16 cellular contexts compared by ENCODE assay signal in the genomic region with DNA sequence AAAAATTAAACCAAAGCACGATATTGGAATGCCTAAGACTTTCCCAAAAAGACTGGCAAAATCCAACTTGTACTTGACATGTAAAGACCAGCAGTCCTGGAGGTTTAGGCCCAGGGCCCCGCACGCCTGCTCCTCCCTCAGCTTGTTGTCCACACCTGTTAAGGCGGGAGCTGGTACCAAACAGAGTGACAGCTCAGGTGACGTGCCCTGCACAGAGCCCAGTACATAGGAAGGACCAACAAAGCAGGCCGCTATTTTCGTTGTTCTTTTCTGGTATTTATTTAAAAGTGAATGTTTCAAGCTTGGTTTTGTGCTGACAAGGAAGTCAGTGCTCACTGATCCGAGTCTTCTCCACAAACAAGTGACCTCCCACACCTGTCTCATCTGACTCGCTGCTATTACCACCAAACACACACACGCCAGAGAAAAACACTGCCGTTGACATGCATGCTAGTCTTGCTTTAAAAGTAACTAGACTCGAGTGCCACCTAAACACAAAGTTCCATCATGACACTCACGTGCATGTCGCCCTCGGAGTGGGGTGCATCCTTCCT. TPM values are rescaled to one million over a fixed set of nuclear protein-coding genes. Genes with fewer than 3 reads are reported as not detected.
DNase-seq lines count a peak whose midpoint lies in the region; ATAC-seq, FAIRE-seq and TF ChIP-seq lines count a peak whose summit lies in the region.
"Had no signal": no experiment of that assay in that cellular context is flagged by ENCODE, and none has a peak within 500 bp of the region (broad histone marks: within the 10 kb centered on the region; RNA-seq: fewer than 3 reads in every experiment).

No MANE protein-coding gene starts in this region.

- TF ChIP-seq CTCF in GM13976 (IDR thresholded peaks at IDR 0.05; ENCODE audit: borderline replicate concordance, control extremely low read depth, extremely low read depth, insufficient read depth, missing control alignments), result no peak
- TF ChIP-seq CTCF in nephron progenitor cell (IDR thresholded peaks at IDR 0.05), result no peak
- TF ChIP-seq CTCF in thyroid gland (IDR thresholded peaks at IDR 0.05), result no peak

- H3K27ac ChIP-seq in thyroid gland, result peak overlapping the region; percentile 27 to 75 (median 50)
- H3K27ac ChIP-seq: BLaER1 treated with 17β-estradiol and CSF1 and Interleukin-3, amounts not matched to agents 10 nM and 100 nM; GM23248 had no signal

- intact Hi-C loops in thyroid gland (cut with DNase I), result no loop called here

- ATAC-seq in GM19324 (IDR thresholded peaks at IDR 0.05; ENCODE audit: low FRiP score, unreplicated experiment), result no peak

- no peaks in the 10 kb centered on the region for H3K9me3 Mint-ChIP-seq in nephron progenitor cell
- H3K9me3 Mint-ChIP-seq: CD4-positive, CD25-positive, alpha-beta regulatory T cell; CD8-positive, alpha-beta memory T cell had no signal

- peak; percentile 72 for FAIRE-seq in islet of Langerhans (lab: Jason Lieb, UNC)
- FAIRE-seq: D721Med, G401.6 had no signal

- H3K4me3 ChIP-seq in thyroid gland (replicated peaks in 1 of 3), result no peak overlapping the region
- H3K4me3 ChIP-seq: BLaER1 treated with 17β-estradiol and CSF1 and Interleukin-3, amounts not matched to agents 10 nM and 100 nM; GM23248; HAP-1 had no signal

- peaks cover 50% of the 10 kb centered on the region for H3K4me1 Mint-ChIP-seq in nephron progenitor cell
- H3K4me1 Mint-ChIP-seq: B cell; CD8-positive, alpha-beta memory T cell had no signal

- peak; percentile 2 for DNase-seq in GM13976 (ENCODE audit: low spot score)
- DNase-seq in nephron progenitor cell, result no peak
- DNase-seq in thyroid gland, result peak; percentile 47 to 58
- DNase-seq in pons (ENCODE audit: low spot score), result no peak
- no peak for DNase-seq in activated effector memory CD4-positive, alpha-beta T cell treated with anti-CD3 and anti-CD28 coated beads, Interleukin-2, amount 50 U/mL, for 16 hours
- DNase-seq: CD4-positive, CD25-positive, alpha-beta regulatory T cell; CD8-positive, alpha-beta memory T cell; COR-L47; GM23248 had no signal

- peaks cover 23 to 37% of the 10 kb centered on the region in 2 donors for H3K36me3 ChIP-seq in thyroid gland

- no peaks in the 10 kb centered on the region for H3K27me3 ChIP-seq in thyroid gland
- H3K27me3 ChIP-seq: BLaER1 treated with 17β-estradiol and CSF1 and Interleukin-3, amounts not matched to agents 10 nM and 100 nM had no signal

- no peak for TF ChIP-seq POLR2A in thyroid gland (IDR thresholded peaks at IDR 0.05)

- peaks cover 3 to 13% of the 10 kb centered on the region in 2 donors for H3K4me1 ChIP-seq in thyroid gland
- H3K4me1 ChIP-seq: HAP-1 had no signal

- H3K9me3 ChIP-seq in thyroid gland, result no peaks in the 10 kb centered on the region
- H3K9me3 ChIP-seq: BLaER1 treated with 17β-estradiol and CSF1 and Interleukin-3, amounts not matched to agents 10 nM and 100 nM; HAP-1 had no signal

- H3K27ac Mint-ChIP-seq in nephron progenitor cell, result peak overlapping the region; percentile 11
- H3K27ac Mint-ChIP-seq: B cell had no signal

- 61 to 63% methylated on average over 15 of the region's 15 CpGs for WGBS in thyroid gland, 2 donors

- no peaks in the 10 kb centered on the region for H3K27me3 Mint-ChIP-seq in nephron progenitor cell (ENCODE audit: low read depth, poor library complexity)
- H3K27me3 Mint-ChIP-seq: B cell; CD4-positive, CD25-positive, alpha-beta regulatory T cell; CD8-positive, alpha-beta memory T cell had no signal

- no peak overlapping the region for H3K4me3 Mint-ChIP-seq in nephron progenitor cell
- H3K4me3 Mint-ChIP-seq: B cell; CD4-positive, CD25-positive, alpha-beta regulatory T cell; CD8-positive, alpha-beta memory T cell had no signal

- in situ Hi-C loops in GM13976 (cut with MboI; ENCODE audit: low sequenced_read_pairs, unreplicated experiment), result no loop called here

- H3K36me3 Mint-ChIP-seq in nephron progenitor cell (ENCODE audit: low read depth), result peaks cover 61% of the 10 kb centered on the region

RNA-seq across cellular contexts. Expression of a gene that starts 50.2 kb away (rescaled TPM):
- 10 to 100 TPM; 59.3 to 88.1 (median 71.0) TPM for total RNA-seq in thyroid gland

Comparison
In these comparisons a context has a peak if more than half of its experiments do, and no peak if none do; other contexts are left out.
1. DNase-seq: peak in GM13976 (single experiment) and thyroid gland (2 of 2); none in nephron progenitor cell (single experiment), pons (single experiment) and activated effector memory CD4-positive, alpha-beta T cell treated with anti-CD3 and anti-CD28 coated beads, Interleukin-2, amount 50 U/mL, for 16 hours (single experiment).